8 cellular contexts compared by ENCODE assay signal in the genomic region with DNA sequence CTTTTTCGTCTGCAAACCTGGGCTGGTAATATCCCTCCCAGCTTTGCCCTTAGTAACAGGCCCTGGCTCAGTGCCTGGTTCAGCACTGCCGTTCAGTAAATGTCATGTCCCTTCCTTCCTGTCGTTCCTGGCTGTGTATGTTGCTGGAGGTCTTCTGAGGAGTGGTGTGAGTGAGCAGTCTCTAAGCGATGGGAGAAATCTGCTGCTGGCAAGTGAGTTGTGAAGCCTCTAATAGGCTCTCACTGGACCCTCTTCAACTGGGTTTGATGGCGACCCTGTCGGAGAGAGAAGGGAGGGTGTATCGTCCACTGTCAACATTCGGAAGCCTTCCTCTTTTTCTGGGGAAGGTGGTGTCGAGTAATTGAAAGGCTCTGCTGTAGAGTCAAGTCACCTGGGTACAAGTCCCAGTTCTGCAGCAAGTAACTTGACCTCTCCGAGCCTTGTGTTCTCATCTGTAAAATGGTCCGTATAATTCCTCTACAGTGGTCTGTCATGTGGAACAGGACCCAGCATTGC.
A peak's percentile ranks its signal among the peaks of the same experiment; 100 is the strongest.
DNase-seq lines count a peak whose midpoint lies in the region; TF ChIP-seq lines count a peak whose summit lies in the region.

No MANE protein-coding gene starts in this region.

- no peaks in the 10 kb centered on the region for H3K27me3 ChIP-seq in brain microvascular endothelial cell (replicated peaks)

- DNase-seq in Ammon's horn (ENCODE audit: low spot score) = peak; percentile 33
- DNase-seq in GM20000 (ENCODE audit: low spot score) = peak; percentile 30
- DNase-seq in brain microvascular endothelial cell = no peak
- DNase-seq in inferior parietal cortex (ENCODE audit: extremely low spot score) = peak; percentile 13
- DNase-seq in stimulated activated CD8-positive, alpha-beta memory T cell treated with anti-CD3 and anti-CD28 coated beads, Interleukin-4, amount 100 ng/mL, for 48 hours = peak; percentile 25
- no peak for DNase-seq in HEK293T (ENCODE audit: extremely low spot score)
- DNase-seq in iPS-NIHi11 (ENCODE audit: low spot score) = no peak

- H3K36me3 ChIP-seq in brain microvascular endothelial cell (replicated peaks) = no peaks in the 10 kb centered on the region

- peak overlapping the region; percentile 73 for H3K4me3 ChIP-seq in brain microvascular endothelial cell (ENCODE audit: low read depth, low read length)

- in situ Hi-C loops in brain microvascular endothelial cell (cut with HindIII; ENCODE audit: low pct_ligation_motif_present, low sequenced_read_pairs) = no loop called here

- CTCF ChIA-PET in HEK293T (lab: Yijun Ruan, JAX) = no interaction called here

- no peak for TF ChIP-seq CTCF in GM20000 (IDR thresholded peaks at IDR 0.05; ENCODE audit: extremely low read depth, missing control alignments)
- TF ChIP-seq CTCF in brain microvascular endothelial cell (IDR thresholded peaks at IDR 0.05; ENCODE audit: low read depth, low read length, missing control alignments) = no peak

- no peak overlapping the region for H3K27ac ChIP-seq in brain microvascular endothelial cell

- POLR2A ChIA-PET in HEK293T (lab: Yijun Ruan, JAX) = interaction anchor here (1.1 kb wide), 1 partner anchor 62 kb away, joined by 4 read pairs; a partner anchor contains a TSS

TF ChIP-seq in PFSK-1, 5 proteins besides CTCF, POLR2A, EP300 and RAD21:
- TF ChIP-seq POLR2AphosphoS5 (IDR thresholded peaks at IDR 0.05; ENCODE audit: low read depth, low read length) (peak; percentile 32; the same call in 1 of the 2 replicates), SIN3A (IDR thresholded peaks at IDR 0.05; ENCODE audit: borderline replicate concordance, insufficient read depth, low read length) (0 out of 2 replicates have a peak, but pooled peaks have one; percentile 28), TAF1 (IDR thresholded peaks at IDR 0.05; ENCODE audit: borderline replicate concordance, insufficient read depth, low read length) (no peak), FOXP2 (optimal IDR thresholded peaks at IDR 0.05; ENCODE audit: borderline replicate concordance, extremely low read depth, extremely low read length, insufficient read depth) (no peak)
- TF ChIP-seq, protein P1, sequence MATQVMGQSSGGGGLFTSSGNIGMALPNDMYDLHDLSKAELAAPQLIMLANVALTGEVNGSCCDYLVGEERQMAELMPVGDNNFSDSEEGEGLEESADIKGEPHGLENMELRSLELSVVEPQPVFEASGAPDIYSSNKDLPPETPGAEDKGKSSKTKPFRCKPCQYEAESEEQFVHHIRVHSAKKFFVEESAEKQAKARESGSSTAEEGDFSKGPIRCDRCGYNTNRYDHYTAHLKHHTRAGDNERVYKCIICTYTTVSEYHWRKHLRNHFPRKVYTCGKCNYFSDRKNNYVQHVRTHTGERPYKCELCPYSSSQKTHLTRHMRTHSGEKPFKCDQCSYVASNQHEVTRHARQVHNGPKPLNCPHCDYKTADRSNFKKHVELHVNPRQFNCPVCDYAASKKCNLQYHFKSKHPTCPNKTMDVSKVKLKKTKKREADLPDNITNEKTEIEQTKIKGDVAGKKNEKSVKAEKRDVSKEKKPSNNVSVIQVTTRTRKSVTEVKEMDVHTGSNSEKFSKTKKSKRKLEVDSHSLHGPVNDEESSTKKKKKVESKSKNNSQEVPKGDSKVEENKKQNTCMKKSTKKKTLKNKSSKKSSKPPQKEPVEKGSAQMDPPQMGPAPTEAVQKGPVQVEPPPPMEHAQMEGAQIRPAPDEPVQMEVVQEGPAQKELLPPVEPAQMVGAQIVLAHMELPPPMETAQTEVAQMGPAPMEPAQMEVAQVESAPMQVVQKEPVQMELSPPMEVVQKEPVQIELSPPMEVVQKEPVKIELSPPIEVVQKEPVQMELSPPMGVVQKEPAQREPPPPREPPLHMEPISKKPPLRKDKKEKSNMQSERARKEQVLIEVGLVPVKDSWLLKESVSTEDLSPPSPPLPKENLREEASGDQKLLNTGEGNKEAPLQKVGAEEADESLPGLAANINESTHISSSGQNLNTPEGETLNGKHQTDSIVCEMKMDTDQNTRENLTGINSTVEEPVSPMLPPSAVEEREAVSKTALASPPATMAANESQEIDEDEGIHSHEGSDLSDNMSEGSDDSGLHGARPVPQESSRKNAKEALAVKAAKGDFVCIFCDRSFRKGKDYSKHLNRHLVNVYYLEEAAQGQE (IDR thresholded peaks at IDR 0.05; ENCODE audit: insufficient read depth in 1 of 2, low read depth in 2 of 2, low read length in 2 of 2) = peak; percentile 71 to 88; a peak in 3 of 4 replicates

TF ChIP-seq in HEK293T, 16 proteins besides CTCF, POLR2A, EP300 and RAD21:
- TF ChIP-seq NFRKB (IDR thresholded peaks at IDR 0.05) = no peak
- TF ChIP-seq FOXM1 (IDR thresholded peaks at IDR 0.05; ENCODE audit: borderline replicate concordance) = no peak
- no peak for TF ChIP-seq L3MBTL2 (conservative IDR thresholded peaks at IDR 0.05)
- TF ChIP-seq SP1 (IDR thresholded peaks at IDR 0.05) = no peak
- TF ChIP-seq, protein P2, sequence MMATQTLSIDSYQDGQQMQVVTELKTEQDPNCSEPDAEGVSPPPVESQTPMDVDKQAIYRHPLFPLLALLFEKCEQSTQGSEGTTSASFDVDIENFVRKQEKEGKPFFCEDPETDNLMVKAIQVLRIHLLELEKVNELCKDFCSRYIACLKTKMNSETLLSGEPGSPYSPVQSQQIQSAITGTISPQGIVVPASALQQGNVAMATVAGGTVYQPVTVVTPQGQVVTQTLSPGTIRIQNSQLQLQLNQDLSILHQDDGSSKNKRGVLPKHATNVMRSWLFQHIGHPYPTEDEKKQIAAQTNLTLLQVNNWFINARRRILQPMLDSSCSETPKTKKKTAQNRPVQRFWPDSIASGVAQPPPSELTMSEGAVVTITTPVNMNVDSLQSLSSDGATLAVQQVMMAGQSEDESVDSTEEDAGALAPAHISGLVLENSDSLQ (IDR thresholded peaks at IDR 0.05) = no peak
- TF ChIP-seq LEF1 (IDR thresholded peaks at IDR 0.05; ENCODE audit: borderline replicate concordance) = no peak
- no peak for TF ChIP-seq HDGF (IDR thresholded peaks at IDR 0.05; ENCODE audit: borderline replicate concordance)

Comparison
In these comparisons a context has a peak if more than half of its experiments do, and no peak if none do; other contexts are left out.
1. DNase-seq: peak in Ammon's horn (single experiment), GM20000 (single experiment), inferior parietal cortex (single experiment) and stimulated activated CD8-positive, alpha-beta memory T cell treated with anti-CD3 and anti-CD28 coated beads, Interleukin-4, amount 100 ng/mL, for 48 hours (single experiment); none in brain microvascular endothelial cell (single experiment), HEK293T (single experiment) and iPS-NIHi11 (single experiment).